3 cellular contexts compared by ENCODE assay signal in genomic region chr3:81923038-81923437, GRCh38.
"Had no signal": no experiment of that assay in that cellular context is flagged by ENCODE, and none has a peak within 500 bp of the region (broad histone marks: within the 10 kb centered on the region; RNA-seq: fewer than 3 reads in every experiment).

No MANE protein-coding gene starts in this region.

- ATAC-seq: GM12878 had no signal

- DNase-seq: GDM1, GF-D8 had no signal

- H3K4me3 ChIP-seq: GM12878 had no signal
